8 cellular contexts compared by ENCODE assay signal in genomic region chr19:33175886-33176669, GRCh38. TPM values are rescaled to one million over a fixed set of nuclear protein-coding genes. Genes with fewer than 3 reads are reported as not detected.
DNase-seq lines count a peak whose midpoint lies in the region; ATAC-seq, FAIRE-seq and TF ChIP-seq lines count a peak whose summit lies in the region.

No MANE protein-coding gene starts in this region.

- no peak overlapping the region for H2BK12ac ChIP-seq in H9 (ENCODE audit: insufficient read length, low read depth, low read length)

- no peak; the same call in 2 of the 3 replicates for TF ChIP-seq CTCF in H9 (conservative IDR thresholded peaks at IDR 0.05)
- no peak for TF ChIP-seq CTCF in Peyer's patch (IDR thresholded peaks at IDR 0.05)
- no peak for TF ChIP-seq CTCF in breast epithelium (IDR thresholded peaks at IDR 0.05)
- TF ChIP-seq CTCF in keratinocyte (optimal IDR thresholded peaks at IDR 0.05 in 1 of 3, IDR thresholded peaks at IDR 0.05 in 1 of 3, conservative IDR thresholded peaks at IDR 0.05 in 1 of 3; ENCODE audit: extremely low read depth in 1 of 3, insufficient read depth in 2 of 3, low read length in 3 of 3), result no peak

- H3K4me3 ChIP-seq in CD4-positive, CD25-positive, alpha-beta regulatory T cell (ENCODE audit: low read depth, low read length), result peak overlapping the region; percentile 88
- H3K4me3 ChIP-seq in Peyer's patch, result peak overlapping the region; percentile 83 to 95 (median 91)
- peak overlapping the region; percentile 65 to 89 (median 85) for H3K4me3 ChIP-seq in breast epithelium
- peak overlapping the region; percentile 71 to 88 (median 76) for H3K4me3 ChIP-seq in keratinocyte (ENCODE audit: control insufficient read depth in 2 of 3, extremely low read depth in 1 of 3, insufficient read depth in 2 of 3, low read depth in 1 of 3, low read length in 3 of 3)

- peak overlapping the region; percentile 97 to 100 (median 98) for H3K4me3 Mint-ChIP-seq in CD4-positive, CD25-positive, alpha-beta regulatory T cell
- H3K4me3 Mint-ChIP-seq in H9, result peak overlapping the region; percentile 94 to 96

- H3K23me2 ChIP-seq in H9 (ENCODE audit: insufficient read length, low read depth, low read length, poor library complexity, severe bottlenecking), result peaks cover 5% of the 10 kb centered on the region

- H3K79me2 ChIP-seq in H9 (ENCODE audit: insufficient read depth, low read length) (no peaks in the 10 kb centered on the region), keratinocyte (ENCODE audit: control insufficient read depth, insufficient read depth, low read length) (peaks cover 4% of the 10 kb centered on the region)

- no peak overlapping the region for H3K23ac ChIP-seq in H9 (ENCODE audit: insufficient read length, low read depth, low read length)

- no peak overlapping the region for H2BK15ac ChIP-seq in H9 (ENCODE audit: low read depth, low read length)

- H3K9me1 ChIP-seq in keratinocyte (ENCODE audit: control insufficient read depth, extremely low read depth, insufficient read depth, low read length), result no peaks in the 10 kb centered on the region

- H4K5ac ChIP-seq in H9 (ENCODE audit: insufficient read length, low read depth, low read length), result no peak overlapping the region

- dilution Hi-C loops in keratinocyte (cut with MboI; ENCODE audit: extremely low pct_ligation_motif_present, low sequenced_read_pairs), result no loop called here

- peaks cover 0 to 5% (median 0%) of the 10 kb centered on the region in 7 donors for H3K9me3 Mint-ChIP-seq in CD4-positive, CD25-positive, alpha-beta regulatory T cell
- H3K9me3 Mint-ChIP-seq in H9, result peaks cover 0 to 3% of the 10 kb centered on the region in 2 experiments; a peak in 3 of 5 replicates

- no peak overlapping the region for H3K56ac ChIP-seq in H9 (ENCODE audit: insufficient read length, low read depth, low read length)

- H2BK5ac ChIP-seq in H9 (ENCODE audit: insufficient read length, low read length), result no peak overlapping the region

- H3K4ac ChIP-seq in H9 (ENCODE audit: low read depth, low read length), result no peak overlapping the region

- WGBS in H9 (ENCODE audit: extremely low coverage, insufficient read length, low lambda C conversion rate), result no CpG with 5 or more reads among the region's 25 CpGs

- no peak overlapping the region for H3T11ph ChIP-seq in H9 (ENCODE audit: low read length)

- H3K9ac ChIP-seq in H9 (ENCODE audit: extremely low read depth, insufficient read length, low read length) (peak overlapping the region; percentile 51), keratinocyte (ENCODE audit: control insufficient read depth, extremely low read depth, insufficient read depth, low read length) (peak overlapping the region; percentile 90)

- H3K4me1 Mint-ChIP-seq in CD4-positive, CD25-positive, alpha-beta regulatory T cell, result peaks cover 14 to 68% (median 38%) of the 10 kb centered on the region in 4 donors
- peaks cover 15 to 21% of the 10 kb centered on the region in 2 experiments for H3K4me1 Mint-ChIP-seq in H9

- peak overlapping the region; percentile 98 to 99 (median 99) for H3K27ac Mint-ChIP-seq in CD4-positive, CD25-positive, alpha-beta regulatory T cell
- peak overlapping the region in 2 of 3 experiments; percentile 86 to 96; a peak in 4 of 7 replicates for H3K27ac Mint-ChIP-seq in H9

- H2AK5ac ChIP-seq in H9 (ENCODE audit: insufficient read length, low read length), result no peak overlapping the region

- peaks cover 12% of the 10 kb centered on the region for H3K27me3 Mint-ChIP-seq in CD4-positive, CD25-positive, alpha-beta regulatory T cell
- peaks cover 17% of the 10 kb centered on the region for H3K27me3 Mint-ChIP-seq in H9 (ENCODE audit: low read depth)

- no peaks in the 10 kb centered on the region for H4K20me1 ChIP-seq in H9 (ENCODE audit: control insufficient read depth, insufficient read depth, insufficient read length)
- H4K20me1 ChIP-seq in keratinocyte (ENCODE audit: control insufficient read depth, extremely low read depth, insufficient read depth, low read length), result no peaks in the 10 kb centered on the region

- H2BK120ac ChIP-seq in H9 (ENCODE audit: low read depth, low read length, poor library complexity, severe bottlenecking), result no peak overlapping the region

- TF ChIP-seq POLR2A in Peyer's patch (IDR thresholded peaks at IDR 0.05) (no peak), breast epithelium (IDR thresholded peaks at IDR 0.05) (no peak)

- no peaks in the 10 kb centered on the region for H3K27me3 ChIP-seq in CD4-positive, CD25-positive, alpha-beta regulatory T cell (ENCODE audit: control insufficient read depth, insufficient read depth, low read length)
- no peaks in the 10 kb centered on the region for H3K27me3 ChIP-seq in H9 (ENCODE audit: insufficient read depth, low read length)
- H3K27me3 ChIP-seq in Peyer's patch, result no peaks in the 10 kb centered on the region
- no peaks in the 10 kb centered on the region for H3K27me3 ChIP-seq in breast epithelium
- H3K27me3 ChIP-seq in keratinocyte (ENCODE audit: control insufficient read depth, extremely low read depth, insufficient read depth, low read length), result no peaks in the 10 kb centered on the region

- H2BK20ac ChIP-seq in H9 (ENCODE audit: low read depth, low read length, poor library complexity, severe bottlenecking), result no peak overlapping the region

- H3K36me3 Mint-ChIP-seq in CD4-positive, CD25-positive, alpha-beta regulatory T cell, result peaks cover 8% of the 10 kb centered on the region
- H3K36me3 Mint-ChIP-seq in H9 (ENCODE audit: insufficient read depth in 1 of 3, low read depth in 3 of 3), result peaks cover 0 to 7% (median 2%) of the 10 kb centered on the region in 3 experiments; a peak in 3 of 7 replicates

- no peak overlapping the region for H4K8ac ChIP-seq in H9 (replicated peaks; ENCODE audit: insufficient read length, low read depth, low read length)

- H3K18ac ChIP-seq in H9 (ENCODE audit: insufficient read length, low read depth, low read length), result peak overlapping the region; percentile 22

- no peak for ATAC-seq in CD4-positive, CD25-positive, alpha-beta regulatory T cell (ENCODE audit: low read depth in 2 of 2)
- no peak for ATAC-seq in stimulated activated naive CD8-positive, alpha-beta T cell treated with anti-CD3 and anti-CD28 coated beads, Interleukin-15, Interleukin-2, amounts not matched to agents 100 U/mL and 50 U/mL, for 24 hours

- H3K4me2 ChIP-seq in H9 (ENCODE audit: insufficient read depth, insufficient read length, low read length) (peak overlapping the region; percentile 94), keratinocyte (ENCODE audit: control insufficient read depth, extremely low read depth, insufficient read depth, low read depth, low read length) (peak overlapping the region; percentile 90)

- H3K4me1 ChIP-seq in CD4-positive, CD25-positive, alpha-beta regulatory T cell (ENCODE audit: control insufficient read depth, insufficient read depth, low read length, poor library complexity, severe bottlenecking), result peaks cover 18% of the 10 kb centered on the region
- H3K4me1 ChIP-seq in H9 (ENCODE audit: insufficient read depth, low read length), result no peaks in the 10 kb centered on the region
- peaks cover 0 to 26% (median 6%) of the 10 kb centered on the region in 4 donors for H3K4me1 ChIP-seq in Peyer's patch
- peaks cover 0 to 7% of the 10 kb centered on the region in 2 donors for H3K4me1 ChIP-seq in breast epithelium
- H3K4me1 ChIP-seq in keratinocyte (ENCODE audit: control insufficient read depth, extremely low read depth, insufficient read depth, low read length), result peaks cover 12% of the 10 kb centered on the region

- no peaks in the 10 kb centered on the region for H3K79me1 ChIP-seq in H9 (ENCODE audit: insufficient read depth, low read depth, low read length, poor library complexity, severe bottlenecking)

- H3K14ac ChIP-seq in H9 (ENCODE audit: insufficient read depth, low read length), result peak overlapping the region; percentile 82; the same call in 1 of the 2 replicates

- no peaks in the 10 kb centered on the region for H3K9me3 ChIP-seq in CD4-positive, CD25-positive, alpha-beta regulatory T cell (ENCODE audit: control insufficient read depth in 2 of 2, low read length in 2 of 2)
- no peaks in the 10 kb centered on the region for H3K9me3 ChIP-seq in H9 (ENCODE audit: control insufficient read depth, low read depth, low read length)
- no peaks in the 10 kb centered on the region for H3K9me3 ChIP-seq in Peyer's patch
- H3K9me3 ChIP-seq in breast epithelium, result no peaks in the 10 kb centered on the region
- H3K9me3 ChIP-seq in keratinocyte (ENCODE audit: control insufficient read depth, low read depth, low read length), result no peaks in the 10 kb centered on the region

- no peaks in the 10 kb centered on the region for H3K36me3 ChIP-seq in CD4-positive, CD25-positive, alpha-beta regulatory T cell (ENCODE audit: control insufficient read depth, insufficient read depth, low read length)
- no peaks in the 10 kb centered on the region for H3K36me3 ChIP-seq in Peyer's patch
- no peaks in the 10 kb centered on the region for H3K36me3 ChIP-seq in breast epithelium
- no peaks in the 10 kb centered on the region for H3K36me3 ChIP-seq in keratinocyte (ENCODE audit: control insufficient read depth in 2 of 2, extremely low read depth in 1 of 2, insufficient read depth in 2 of 2, low read length in 2 of 2)

- intact Hi-C loops in breast epithelium (cut with DNase I; ENCODE audit: low total_unique reads), result loop anchor here (10.0 kb wide), 1 partner anchor 1839 kb away; no protein-coding TSS in a partner anchor

- H2AFZ ChIP-seq in H9 (ENCODE audit: low read length) (no peak overlapping the region), keratinocyte (ENCODE audit: control insufficient read depth, low read length) (peak overlapping the region; percentile 90)

- no peak for FAIRE-seq in keratinocyte (lab: Jason Lieb, UNC)

- peak in 2 of 3 donors; percentile 13 to 50 for DNase-seq in CD4-positive, CD25-positive, alpha-beta regulatory T cell
- DNase-seq in H9, result no peak
- no peak for DNase-seq in Peyer's patch
- peak in 1 of 2 donors; percentile 22 for DNase-seq in breast epithelium (ENCODE audit: low spot score in 2 of 2)
- DNase-seq in keratinocyte (ENCODE audit: low read depth, low spot score), result no peak
- DNase-seq in stimulated activated naive CD8-positive, alpha-beta T cell treated with anti-CD3 and anti-CD28 coated beads, Interleukin-15, Interleukin-2, amounts not matched to agents 100 U/mL and 50 U/mL, for 24 hours, result peak; percentile 15
- DNase-seq in retina, result no peak
- no peak for DNase-seq in NCI-H1105 (lab: John Stamatoyannopoulos, UW)

- H3K27ac ChIP-seq in CD4-positive, CD25-positive, alpha-beta regulatory T cell (ENCODE audit: insufficient read depth, low read length, poor library complexity, severe bottlenecking), result peak overlapping the region; percentile 91
- H3K27ac ChIP-seq in H9 (ENCODE audit: insufficient read length, low read depth, low read length) (no peak overlapping the region), Peyer's patch (peak overlapping the region; percentile 93 to 96 (median 95)), breast epithelium (peak overlapping the region; percentile 95), keratinocyte (ENCODE audit: control insufficient read depth, insufficient read depth, low read length) (peak overlapping the region; percentile 80)

- H4K91ac ChIP-seq in H9 (ENCODE audit: insufficient read length, low read depth, low read length), result no peak overlapping the region

RNA-seq across cellular contexts. Expression of gene LRP3, which starts 18.1 kb away (rescaled TPM):
- not detected for total RNA-seq in CD4-positive, CD25-positive, alpha-beta regulatory T cell
- polyA plus RNA-seq in CD4-positive, CD25-positive, alpha-beta regulatory T cell, result not detected
- total RNA-seq in H9 (2021), result 29.2 and 34.4 TPM in 2 replicates
- 10 to 100 TPM in 1 of 4 donors, 1 to 10 TPM in 3; 6.7 to 25.6 (median 7.8) TPM for total RNA-seq in Peyer's patch
- total RNA-seq in breast epithelium, result 10 to 100 TPM; 15.1 to 29.5 (median 23.8) TPM
- 2.5 to 12.7 TPM (median 5.0 TPM) in 3 replicates for polyA plus RNA-seq in keratinocyte
- 0.40 TPM for polyA plus RNA-seq in keratinocyte (2011; ENCODE audit: low read depth)
- 4.2 and 12.5 TPM in 2 replicates for polyA plus RNA-seq in keratinocyte (2011; cell fraction: cytosol; rRNA removed)
- polyA plus RNA-seq in keratinocyte (2011; cell fraction: nucleus; rRNA removed), result 6.3 and 7.6 TPM in 2 replicates
- polyA plus RNA-seq in keratinocyte (2012; ENCODE audit: low replicate concordance), result 3.4 and 9.8 TPM in 2 replicates
- 5.2 to 11.3 TPM (median 7.7 TPM) in 3 replicates for polyA minus RNA-seq in keratinocyte
- polyA minus RNA-seq in keratinocyte (2011; cell fraction: cytosol; rRNA and poly(A)+ RNA removed), result 16.7 TPM
- polyA minus RNA-seq in keratinocyte (2011; cell fraction: nucleus; rRNA and poly(A)+ RNA removed), result 9.0 and 13.6 TPM in 2 replicates

RNA-seq across cellular contexts. Expression of gene WDR88, which starts 44.2 kb away (rescaled TPM):
- total RNA-seq in CD4-positive, CD25-positive, alpha-beta regulatory T cell, result not detected
- under 1 TPM in 2 of 4 donors, not detected in 2; 0.09 to 0.24 TPM for polyA plus RNA-seq in CD4-positive, CD25-positive, alpha-beta regulatory T cell
- total RNA-seq in H9 (2021) (not detected in 2 replicates), Peyer's patch (not detected), breast epithelium (not detected)
- polyA plus RNA-seq in keratinocyte, result not detected in 3 replicates
- polyA plus RNA-seq in keratinocyte (2011; ENCODE audit: low read depth), result not detected
- not detected in 2 replicates for polyA plus RNA-seq in keratinocyte (2011; cell fraction: cytosol; rRNA removed)
- not detected in 2 replicates for polyA plus RNA-seq in keratinocyte (2011; cell fraction: nucleus; rRNA removed)
- 0.06 TPM in 1 of 2 replicates, not detected in the other for polyA plus RNA-seq in keratinocyte (2012; ENCODE audit: low replicate concordance)
- polyA minus RNA-seq in keratinocyte, result not detected in 3 replicates
- polyA minus RNA-seq in keratinocyte (2011; cell fraction: cytosol; rRNA and poly(A)+ RNA removed), result not detected
- polyA minus RNA-seq in keratinocyte (2011; cell fraction: nucleus; rRNA and poly(A)+ RNA removed), result not detected in 2 replicates

RNA-seq across cellular contexts. Expression of gene SLC7A10, which starts 49.6 kb away (rescaled TPM):
- total RNA-seq in CD4-positive, CD25-positive, alpha-beta regulatory T cell, result not detected
- polyA plus RNA-seq in CD4-positive, CD25-positive, alpha-beta regulatory T cell, result under 1 TPM in 2 of 4 donors, not detected in 2; 0.15 to 0.19 TPM
- total RNA-seq in H9 (2021) (2.5 and 2.9 TPM in 2 replicates), Peyer's patch (not detected), breast epithelium (1 to 10 TPM in 2 of 3 donors, not detected in 1; 6.9 to 8.8 TPM)
- not detected in 3 replicates for polyA plus RNA-seq in keratinocyte
- not detected for polyA plus RNA-seq in keratinocyte (2011; ENCODE audit: low read depth)
- polyA plus RNA-seq in keratinocyte (2011; cell fraction: cytosol; rRNA removed), result not detected in 2 replicates
- not detected in 2 replicates for polyA plus RNA-seq in keratinocyte (2011; cell fraction: nucleus; rRNA removed)
- not detected in 2 replicates for polyA plus RNA-seq in keratinocyte (2012; ENCODE audit: low replicate concordance)
- polyA minus RNA-seq in keratinocyte, result not detected in 3 replicates
- polyA minus RNA-seq in keratinocyte (2011; cell fraction: cytosol; rRNA and poly(A)+ RNA removed), result not detected
- polyA minus RNA-seq in keratinocyte (2011; cell fraction: nucleus; rRNA and poly(A)+ RNA removed), result not detected in 2 replicates

Comparison
In these comparisons a context has a peak if more than half of its experiments do, and no peak if none do; other contexts are left out.
1. DNase-seq: peak in CD4-positive, CD25-positive, alpha-beta regulatory T cell (2 of 3) and stimulated activated naive CD8-positive, alpha-beta T cell treated with anti-CD3 and anti-CD28 coated beads, Interleukin-15, Interleukin-2, amounts not matched to agents 100 U/mL and 50 U/mL, for 24 hours (single experiment); none in H9 (single experiment), Peyer's patch (0 of 3), keratinocyte (single experiment), retina (single experiment) and NCI-H1105 (single experiment).
2. Peak in every context shown above with its lines, with median percentiles within 50 percentile points of each other: H3K4me3 ChIP-seq.